8 cellular contexts compared by ENCODE assay signal in genomic region chrX:136608295-136608933, GRCh38. TPM values are rescaled to one million over a fixed set of nuclear protein-coding genes. Genes with fewer than 3 reads are reported as not detected.
A peak's percentile ranks its signal among the peaks of the same experiment; 100 is the strongest.
DNase-seq lines count a peak whose midpoint lies in the region; ATAC-seq lines count a peak whose summit lies in the region.

No MANE protein-coding gene starts in this region.

- H3K9me3 Mint-ChIP-seq in activated T-helper 1 cell treated with anti-CD3 and anti-CD28 coated beads, Interleukin-12 subunit alpha, Interleukin-12 subunit beta, Interleukin-2, Interleukin-4 antibody, amounts not matched to agents 30 ng/mL and 10 ng/mL and 1 ng/mL, durations not matched to agents 14 hours and 24 hours and 36 hours = no peaks in the 10 kb centered on the region

- H3K4me3 Mint-ChIP-seq in activated T-helper 1 cell treated with anti-CD3 and anti-CD28 coated beads, Interleukin-12 subunit alpha, Interleukin-12 subunit beta, Interleukin-2, Interleukin-4 antibody, amounts not matched to agents 30 ng/mL and 10 ng/mL and 1 ng/mL, durations not matched to agents 14 hours and 24 hours and 36 hours = peak overlapping the region; percentile 31

- DNase-seq in NCI-H2227 (lab: John Stamatoyannopoulos, UW; ENCODE audit: unreplicated experiment) = peak; percentile 11
- no peak for DNase-seq in NCI-H2227 treated with DMSO at 0.1 percent for 48 hours (lab: John Stamatoyannopoulos, UW)
- DNase-seq in NCI-H82 (lab: John Stamatoyannopoulos, UW) = peak; percentile 61
- DNase-seq in activated T-helper 1 cell treated with anti-CD3 and anti-CD28 coated beads, Interleukin-12 subunit alpha, Interleukin-12 subunit beta, Interleukin-2, Interleukin-4 antibody, amounts not matched to agents 30 ng/mL and 10 ng/mL and 1 ng/mL, durations not matched to agents 14 hours and 24 hours and 36 hours (ENCODE audit: low spot score) = no peak
- peak; percentile 16 for DNase-seq in glomerular visceral epithelial cell (ENCODE audit: extremely low spot score)
- DNase-seq in stimulated activated CD4-positive, alpha-beta T cell treated with anti-CD3 and anti-CD28 coated beads, Interleukin-4, amount 100 ng/mL, for 1 hour = peak; percentile 54
- no peak for DNase-seq in NCI-H2171 (lab: John Stamatoyannopoulos, UW)

- intact Hi-C loops in activated T-helper 1 cell treated with anti-CD3 and anti-CD28 coated beads, Interleukin-12 subunit alpha, Interleukin-12 subunit beta, Interleukin-2, Interleukin-4 antibody, amounts not matched to agents 30 ng/mL and 10 ng/mL and 1 ng/mL, durations not matched to agents 14 hours and 24 hours and 36 hours (cut with micrococcal nuclease) = loop anchor here (1.0 kb wide), 3 partner anchors 9 to 317 kb away; no protein-coding TSS in a partner anchor

- H3K27ac Mint-ChIP-seq in activated T-helper 1 cell treated with anti-CD3 and anti-CD28 coated beads, Interleukin-12 subunit alpha, Interleukin-12 subunit beta, Interleukin-2, Interleukin-4 antibody, amounts not matched to agents 30 ng/mL and 10 ng/mL and 1 ng/mL, durations not matched to agents 14 hours and 24 hours and 36 hours = peak overlapping the region; percentile 44

- peaks cover 47% of the 10 kb centered on the region for H3K4me1 Mint-ChIP-seq in activated T-helper 1 cell treated with anti-CD3 and anti-CD28 coated beads, Interleukin-12 subunit alpha, Interleukin-12 subunit beta, Interleukin-2, Interleukin-4 antibody, amounts not matched to agents 30 ng/mL and 10 ng/mL and 1 ng/mL, durations not matched to agents 14 hours and 24 hours and 36 hours (ENCODE audit: low read depth)

- no peaks in the 10 kb centered on the region for H3K27me3 Mint-ChIP-seq in activated T-helper 1 cell treated with anti-CD3 and anti-CD28 coated beads, Interleukin-12 subunit alpha, Interleukin-12 subunit beta, Interleukin-2, Interleukin-4 antibody, amounts not matched to agents 30 ng/mL and 10 ng/mL and 1 ng/mL, durations not matched to agents 14 hours and 24 hours and 36 hours (ENCODE audit: insufficient read depth)

- H3K36me3 Mint-ChIP-seq in activated T-helper 1 cell treated with anti-CD3 and anti-CD28 coated beads, Interleukin-12 subunit alpha, Interleukin-12 subunit beta, Interleukin-2, Interleukin-4 antibody, amounts not matched to agents 30 ng/mL and 10 ng/mL and 1 ng/mL, durations not matched to agents 14 hours and 24 hours and 36 hours (ENCODE audit: low read depth) = no peaks in the 10 kb centered on the region

- no peak for ATAC-seq in GM19035 (IDR thresholded peaks at IDR 0.05; ENCODE audit: unreplicated experiment)

RNA-seq across cellular contexts. Expression of gene CD40LG, which starts 39.5 kb away (rescaled TPM):
- 261 and 272 TPM in 2 replicates for total RNA-seq in activated T-helper 1 cell treated with anti-CD3 and anti-CD28 coated beads, Interleukin-12 subunit alpha, Interleukin-12 subunit beta, Interleukin-2, Interleukin-4 antibody, amounts not matched to agents 30 ng/mL and 10 ng/mL and 1 ng/mL, durations not matched to agents 14 hours and 24 hours and 36 hours

Comparison
In these comparisons a context has a peak if more than half of its experiments do, and no peak if none do; other contexts are left out.
1. DNase-seq: peak in NCI-H2227 (single experiment), NCI-H82 (single experiment), glomerular visceral epithelial cell (single experiment) and stimulated activated CD4-positive, alpha-beta T cell treated with anti-CD3 and anti-CD28 coated beads, Interleukin-4, amount 100 ng/mL, for 1 hour (single experiment); none in NCI-H2227 treated with DMSO at 0.1 percent for 48 hours (single experiment), activated T-helper 1 cell treated with anti-CD3 and anti-CD28 coated beads, Interleukin-12 subunit alpha, Interleukin-12 subunit beta, Interleukin-2, Interleukin-4 antibody, amounts not matched to agents 30 ng/mL and 10 ng/mL and 1 ng/mL, durations not matched to agents 14 hours and 24 hours and 36 hours (single experiment) and NCI-H2171 (single experiment).